Comparison of ENCODE assay signal across 8 cellular contexts in the genomic region with DNA sequence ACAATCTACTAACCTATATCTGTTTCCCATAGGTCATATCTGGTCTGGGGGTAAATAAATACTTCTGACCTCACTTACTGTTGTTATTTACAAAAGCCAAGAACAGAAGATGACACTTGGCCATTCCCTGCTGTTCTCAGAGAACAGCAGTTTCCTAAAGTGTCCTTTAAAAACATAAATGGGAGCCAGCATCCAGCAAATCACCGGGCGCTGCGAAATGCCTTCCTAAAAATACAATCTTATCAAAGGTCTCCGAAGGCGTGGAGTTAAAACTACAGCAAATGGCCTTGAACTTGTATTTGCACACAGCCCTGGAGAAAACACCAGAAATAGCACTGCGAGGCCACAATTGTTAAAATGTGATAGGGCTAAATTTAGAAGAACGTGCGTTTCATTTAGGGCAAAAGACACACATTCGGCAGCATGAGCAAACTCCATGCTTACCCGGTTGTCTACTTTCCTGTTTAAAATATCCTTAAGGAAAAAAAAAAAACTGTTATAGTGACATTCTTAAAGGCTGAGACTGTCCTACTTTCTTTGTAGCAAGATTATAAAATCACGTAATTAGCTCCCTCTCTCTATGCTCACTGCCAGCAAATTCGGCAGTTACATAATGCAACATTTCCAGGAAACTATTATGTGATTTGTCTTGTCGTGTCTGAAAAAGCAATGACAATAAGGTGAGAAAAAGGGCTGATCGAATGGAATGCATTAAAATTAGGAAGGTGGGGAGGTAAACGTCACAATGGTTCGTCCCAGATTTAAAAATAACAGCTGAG. TPM values are rescaled to one million over a fixed set of nuclear protein-coding genes. Genes with fewer than 3 reads are reported as not detected.
DNase-seq lines count a peak whose midpoint lies in the region; ATAC-seq and TF ChIP-seq lines count a peak whose summit lies in the region.

No MANE protein-coding gene starts in this region.

- H3K27me3 ChIP-seq in BJ (ENCODE audit: control insufficient read depth, insufficient read depth, low read length) (no peaks in the 10 kb centered on the region), ascending aorta (no peaks in the 10 kb centered on the region), iPS-20b (ENCODE audit: insufficient read depth, low read length) (peaks cover 66% of the 10 kb centered on the region)

- H3K4me1 ChIP-seq in ascending aorta = peaks cover 0 to 22% of the 10 kb centered on the region in 2 donors
- peaks cover 15% of the 10 kb centered on the region for H3K4me1 ChIP-seq in iPS-20b (ENCODE audit: insufficient read depth, low read length)

- POLR2A ChIA-PET in BJ (lab: Charles Lee) = no interaction called here

- H3K36me3 ChIP-seq in BJ (ENCODE audit: control insufficient read depth, insufficient read depth, low read length) (no peaks in the 10 kb centered on the region), ascending aorta (no peaks in the 10 kb centered on the region), iPS-20b (ENCODE audit: insufficient read depth, low read depth, low read length) (no peaks in the 10 kb centered on the region)

- DNase-seq in BJ (ENCODE audit: low read depth) (no peak), HuH-7.5 (ENCODE audit: low spot score) (peak; percentile 59), ascending aorta (ENCODE audit: low spot score in 2 of 2) (peak in 1 of 2 donors; percentile 75), iPS-NIHi11 (ENCODE audit: low spot score) (no peak)

- ATAC-seq in GM18517 (IDR thresholded peaks at IDR 0.05; ENCODE audit: unreplicated experiment) (no peak), GM21576 (IDR thresholded peaks at IDR 0.05; ENCODE audit: unreplicated experiment) (no peak)

- peak overlapping the region; percentile 65 for H3K4me3 ChIP-seq in BJ (ENCODE audit: low read depth, low read length)
- H3K4me3 ChIP-seq in ascending aorta = peak overlapping the region; percentile 83 to 86
- H3K4me3 ChIP-seq in iPS-20b (ENCODE audit: low read length) = peak overlapping the region; percentile 68
- H3K4me3 ChIP-seq in skin epidermis = peak overlapping the region; percentile 51 to 90 (median 67)

- TF ChIP-seq CTCF in BJ (IDR thresholded peaks at IDR 0.05; ENCODE audit: insufficient read depth, low read depth, low read length) (no peak), ascending aorta (IDR thresholded peaks at IDR 0.05) (no peak)

- H3K9me3 ChIP-seq in ascending aorta = no peaks in the 10 kb centered on the region
- H3K9me3 ChIP-seq in iPS-20b (ENCODE audit: insufficient read depth, low read depth, low read length) = no peaks in the 10 kb centered on the region

- intact Hi-C loops in ascending aorta (cut with DNase I) = loop anchor here (1.0 to 10.0 kb wide), 3 partner anchors 303 to 1317 kb away; no protein-coding TSS in a partner anchor

- peak overlapping the region; percentile 17; the same call in 1 of the 2 replicates for H3K9ac ChIP-seq in iPS-20b (ENCODE audit: low read depth, low read length)

- CTCF ChIA-PET in BJ (lab: Yijun Ruan, JAX) = interaction anchor here (0.6 to 1.3 kb wide), 8 partner anchors 25 to 510 kb away, joined by 3 to 4 read pairs (median 3); no protein-coding TSS in a partner anchor

- H3K27ac ChIP-seq in ascending aorta (peak overlapping the region; percentile 94 to 95), iPS-20b (ENCODE audit: low read length) (no peak overlapping the region), skin epidermis (peak overlapping the region in 19 of 21 experiments; percentile 69 to 98 (median 90))

RNA-seq across cellular contexts. Expression of a gene that starts 1.5 kb away (rescaled TPM):
- polyA plus RNA-seq in BJ (2011; rRNA removed) = 6.9 and 11.4 TPM in 2 replicates
- 7.6 and 11.7 TPM in 2 replicates for polyA minus RNA-seq in BJ (2011; rRNA and poly(A)+ RNA removed)
- total RNA-seq in ascending aorta = 27.5 TPM
